Comparison of ENCODE assay signal across 8 cellular contexts in the genomic region with DNA sequence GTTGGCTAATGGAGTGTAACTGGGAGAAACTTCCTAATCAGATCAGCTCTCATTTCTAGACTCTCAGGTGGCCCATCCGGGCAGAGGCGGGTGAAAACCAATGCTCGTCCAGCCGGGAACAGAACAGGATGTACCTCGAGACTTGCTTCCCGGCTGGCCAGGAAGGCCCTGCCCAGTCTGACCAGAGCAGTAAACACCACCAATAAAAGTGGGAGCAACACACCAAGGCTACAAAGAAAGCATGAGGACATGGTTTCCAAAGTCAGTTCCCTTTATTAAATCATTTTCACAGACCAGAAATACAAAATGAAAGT. TPM values are rescaled to one million over a fixed set of nuclear protein-coding genes. Genes with fewer than 3 reads are reported as not detected.
A peak's percentile ranks its signal among the peaks of the same experiment; 100 is the strongest.
DNase-seq lines count a peak whose midpoint lies in the region; ATAC-seq, FAIRE-seq and TF ChIP-seq lines count a peak whose summit lies in the region.

No MANE protein-coding gene starts in this region.

- 15% methylated on average over 6 of the region's 6 CpGs for WGBS in right cardiac atrium
- 2 to 13% (median 8%) methylated on average over 6 of the region's 6 CpGs for WGBS in small intestine, 3 donors

- no peak for DNase-seq in GM23338 (ENCODE audit: low spot score)
- DNase-seq in activated T-helper 2 cell treated with anti-CD3 and anti-CD28 coated beads, Interferon-gamma antibody, Interleukin-2, Interleukin-4, amounts not matched to agents 10 μg/mL and 5 μg/mL and 100 μg/mL, durations not matched to agents 14 hours and 24 hours and 36 hours (ENCODE audit: low spot score): no peak
- peak in 2 of 3 donors; percentile 59 to 85 for DNase-seq in right cardiac atrium
- DNase-seq in small intestine: peak; percentile 83

- FAIRE-seq in small intestine (lab: Jason Lieb, UNC): no peak

- peaks cover 75% of the 10 kb centered on the region for H3K36me3 Mint-ChIP-seq in GM23338 (ENCODE audit: low read depth)
- H3K36me3 Mint-ChIP-seq in activated T-helper 2 cell treated with anti-CD3 and anti-CD28 coated beads, Interferon-gamma antibody, Interleukin-2, Interleukin-4, amounts not matched to agents 10 μg/mL and 5 μg/mL and 100 μg/mL, durations not matched to agents 14 hours and 24 hours and 36 hours (ENCODE audit: low read depth): peaks cover 55% of the 10 kb centered on the region

- H4K20me1 ChIP-seq in GM23338 (replicated peaks; ENCODE audit: insufficient read depth): peaks cover 15% of the 10 kb centered on the region

- H3K27ac Mint-ChIP-seq in GM23338: peak overlapping the region; percentile 100
- H3K27ac Mint-ChIP-seq in activated T-helper 2 cell treated with anti-CD3 and anti-CD28 coated beads, Interferon-gamma antibody, Interleukin-2, Interleukin-4, amounts not matched to agents 10 μg/mL and 5 μg/mL and 100 μg/mL, durations not matched to agents 14 hours and 24 hours and 36 hours: peak overlapping the region; percentile 92

- H3K4me1 Mint-ChIP-seq in GM23338: peaks cover 51% of the 10 kb centered on the region
- peaks cover 56% of the 10 kb centered on the region for H3K4me1 Mint-ChIP-seq in activated T-helper 2 cell treated with anti-CD3 and anti-CD28 coated beads, Interferon-gamma antibody, Interleukin-2, Interleukin-4, amounts not matched to agents 10 μg/mL and 5 μg/mL and 100 μg/mL, durations not matched to agents 14 hours and 24 hours and 36 hours (ENCODE audit: low read depth)

- H2AFZ ChIP-seq in GM23338: 0 out of 2 replicates have a peak overlapping the region, but pooled peaks have one; percentile 15

- TF ChIP-seq CTCF in 22Rv1 (IDR thresholded peaks at IDR 0.05) (no peak), GM23338 (conservative IDR thresholded peaks at IDR 0.05; ENCODE audit: low read depth in 2 of 2) (no peak)

- H3K4me3 ChIP-seq in GM23338 (peak overlapping the region; percentile 94), right cardiac atrium (ENCODE audit: low read length) (peak overlapping the region; percentile 97), small intestine (ENCODE audit: low read depth in 1 of 2, low read length in 2 of 2) (peak overlapping the region; percentile 87)

- intact Hi-C loops in activated T-helper 2 cell treated with anti-CD3 and anti-CD28 coated beads, Interferon-gamma antibody, Interleukin-2, Interleukin-4, amounts not matched to agents 10 μg/mL and 5 μg/mL and 100 μg/mL, durations not matched to agents 14 hours and 24 hours and 36 hours (cut with micrococcal nuclease): loop anchor here (1.0 to 2.0 kb wide), 3 partner anchors 10 to 387 kb away; a partner anchor contains a TSS
- intact Hi-C loops in right cardiac atrium (cut with DNase I): no loop called here

- peak overlapping the region; percentile 98 for H3K27ac ChIP-seq in 22Rv1
- H3K27ac ChIP-seq in GM23338 (ENCODE audit: low read depth): peak overlapping the region; percentile 99
- peak overlapping the region; percentile 97 for H3K27ac ChIP-seq in right cardiac atrium (ENCODE audit: low read length)
- peak overlapping the region; percentile 97 for H3K27ac ChIP-seq in small intestine (ENCODE audit: low read depth in 1 of 2, low read length in 1 of 2)

- H3K9me3 ChIP-seq in right cardiac atrium (ENCODE audit: control insufficient read depth, low read length) (no peaks in the 10 kb centered on the region), small intestine (ENCODE audit: control insufficient read depth, low read depth) (no peaks in the 10 kb centered on the region)

- peaks cover 19% of the 10 kb centered on the region for H3F3A ChIP-seq in GM23338 (replicated peaks; ENCODE audit: low read depth)

- peaks cover 3% of the 10 kb centered on the region; the same call in 1 of the 3 replicates for H3K9me3 Mint-ChIP-seq in GM23338
- no peaks in the 10 kb centered on the region for H3K9me3 Mint-ChIP-seq in activated T-helper 2 cell treated with anti-CD3 and anti-CD28 coated beads, Interferon-gamma antibody, Interleukin-2, Interleukin-4, amounts not matched to agents 10 μg/mL and 5 μg/mL and 100 μg/mL, durations not matched to agents 14 hours and 24 hours and 36 hours

- H3K27me3 ChIP-seq in GM23338 (ENCODE audit: insufficient read depth) (no peaks in the 10 kb centered on the region), right cardiac atrium (ENCODE audit: control insufficient read depth, insufficient read depth) (no peaks in the 10 kb centered on the region), small intestine (ENCODE audit: control insufficient read depth in 2 of 2, insufficient read depth in 2 of 2, low read length in 2 of 2) (no peaks in the 10 kb centered on the region)

- ATAC-seq in GM23338 (no peak), right cardiac atrium (peak; percentile 20 to 49), GM21390 (IDR thresholded peaks at IDR 0.05; ENCODE audit: unreplicated experiment) (no peak), GM21576 (IDR thresholded peaks at IDR 0.05; ENCODE audit: unreplicated experiment) (no peak), GM21528 (IDR thresholded peaks at IDR 0.05; ENCODE audit: low FRiP score, unreplicated experiment) (no peak)

- no peaks in the 10 kb centered on the region for H3K9me2 ChIP-seq in GM23338 (ENCODE audit: insufficient read depth)

- peak overlapping the region; percentile 91 for H3K4me3 Mint-ChIP-seq in GM23338
- H3K4me3 Mint-ChIP-seq in activated T-helper 2 cell treated with anti-CD3 and anti-CD28 coated beads, Interferon-gamma antibody, Interleukin-2, Interleukin-4, amounts not matched to agents 10 μg/mL and 5 μg/mL and 100 μg/mL, durations not matched to agents 14 hours and 24 hours and 36 hours (ENCODE audit: low read depth): peak overlapping the region; percentile 84

- H3K36me3 ChIP-seq in GM23338 (ENCODE audit: insufficient read depth) (peaks cover 33% of the 10 kb centered on the region), small intestine (ENCODE audit: control insufficient read depth in 2 of 2, insufficient read depth in 2 of 2, low read length in 2 of 2) (peaks cover 5 to 10% of the 10 kb centered on the region in 2 donors)

- H3K27me3 Mint-ChIP-seq in GM23338 (ENCODE audit: insufficient read depth, low read depth, poor library complexity): peaks cover 18% of the 10 kb centered on the region
- H3K27me3 Mint-ChIP-seq in activated T-helper 2 cell treated with anti-CD3 and anti-CD28 coated beads, Interferon-gamma antibody, Interleukin-2, Interleukin-4, amounts not matched to agents 10 μg/mL and 5 μg/mL and 100 μg/mL, durations not matched to agents 14 hours and 24 hours and 36 hours (ENCODE audit: low read depth): no peaks in the 10 kb centered on the region

- peaks cover 33% of the 10 kb centered on the region for H3K79me2 ChIP-seq in GM23338 (replicated peaks; ENCODE audit: insufficient read depth)

- H3K4me2 ChIP-seq in GM23338: peak overlapping the region; percentile 83

- H3K4me1 ChIP-seq in GM23338 (ENCODE audit: insufficient read depth): peaks cover 36% of the 10 kb centered on the region
- peaks cover 14% of the 10 kb centered on the region for H3K4me1 ChIP-seq in right cardiac atrium (ENCODE audit: control insufficient read depth, insufficient read depth, low read length)
- H3K4me1 ChIP-seq in small intestine (ENCODE audit: control insufficient read depth in 2 of 2, insufficient read depth in 1 of 2, low read depth in 1 of 2, low read length in 1 of 2): peaks cover 6 to 10% of the 10 kb centered on the region in 2 donors

RNA-seq across cellular contexts. Expression of a gene that starts 0.9 kb away (rescaled TPM):
- 61.0 and 72.2 TPM in 2 replicates for total RNA-seq in GM23338 (2014; rRNA removed; shearing (Covaris generic))
- polyA plus RNA-seq in GM23338 (2016; fragmentation: Nextera tagmentation; extraction: Ambion mirVana) (64.2 and 72.9 TPM in 2 replicates), right cardiac atrium (52.0 TPM), small intestine (100 to 1,000 TPM in 1 of 3 donors, 10 to 100 TPM in 2; 72.1 to 178 (median 98.4) TPM)
- total RNA-seq in activated T-helper 2 cell treated with anti-CD3 and anti-CD28 coated beads, Interferon-gamma antibody, Interleukin-2, Interleukin-4, amounts not matched to agents 10 μg/mL and 5 μg/mL and 100 μg/mL, durations not matched to agents 14 hours and 24 hours and 36 hours: 15.6 and 16.5 TPM in 2 replicates
- total RNA-seq in right cardiac atrium: 10 to 100 TPM; 45.8 to 77.1 (median 55.3) TPM

RNA-seq across cellular contexts. Expression of a gene that starts 10.0 kb away (rescaled TPM):
- total RNA-seq in GM23338 (2014; rRNA removed; shearing (Covaris generic)): 210 and 216 TPM in 2 replicates
- 205 and 225 TPM in 2 replicates for polyA plus RNA-seq in GM23338 (2016; fragmentation: Nextera tagmentation; extraction: Ambion mirVana)
- 214 and 218 TPM in 2 replicates for total RNA-seq in activated T-helper 2 cell treated with anti-CD3 and anti-CD28 coated beads, Interferon-gamma antibody, Interleukin-2, Interleukin-4, amounts not matched to agents 10 μg/mL and 5 μg/mL and 100 μg/mL, durations not matched to agents 14 hours and 24 hours and 36 hours
- total RNA-seq in right cardiac atrium: 10 to 100 TPM; 43.1 to 46.6 (median 43.4) TPM
- 35.0 TPM for polyA plus RNA-seq in right cardiac atrium
- polyA plus RNA-seq in small intestine: 10 to 100 TPM; 32.4 to 92.0 (median 35.4) TPM

RNA-seq across cellular contexts. Expression of a gene that starts 12.5 kb away (rescaled TPM):
- total RNA-seq in GM23338 (2014; rRNA removed; shearing (Covaris generic)): 0.35 TPM in 1 of 2 replicates, not detected in the other
- polyA plus RNA-seq in GM23338 (2016; fragmentation: Nextera tagmentation; extraction: Ambion mirVana): 0.15 and 0.23 TPM in 2 replicates
- not detected in 2 replicates for total RNA-seq in activated T-helper 2 cell treated with anti-CD3 and anti-CD28 coated beads, Interferon-gamma antibody, Interleukin-2, Interleukin-4, amounts not matched to agents 10 μg/mL and 5 μg/mL and 100 μg/mL, durations not matched to agents 14 hours and 24 hours and 36 hours
- total RNA-seq in right cardiac atrium: not detected
- polyA plus RNA-seq in right cardiac atrium: 0.20 TPM
- under 1 TPM in 1 of 3 donors, not detected in 2; 0.46 TPM for polyA plus RNA-seq in small intestine

RNA-seq across cellular contexts. Expression of a gene that starts 55.3 kb away (rescaled TPM):
- total RNA-seq in GM23338 (2014; rRNA removed; shearing (Covaris generic)): not detected in 2 replicates
- polyA plus RNA-seq in GM23338 (2016; fragmentation: Nextera tagmentation; extraction: Ambion mirVana) (not detected in 2 replicates), right cardiac atrium (not detected), small intestine (not detected)
- total RNA-seq in activated T-helper 2 cell treated with anti-CD3 and anti-CD28 coated beads, Interferon-gamma antibody, Interleukin-2, Interleukin-4, amounts not matched to agents 10 μg/mL and 5 μg/mL and 100 μg/mL, durations not matched to agents 14 hours and 24 hours and 36 hours: not detected in 2 replicates
- total RNA-seq in right cardiac atrium: not detected

Comparison
In these comparisons a context has a peak if more than half of its experiments do, and no peak if none do; other contexts are left out.
1. ATAC-seq: peak in right cardiac atrium (2 of 2); none in GM23338 (single experiment), GM21390 (single experiment), GM21576 (single experiment) and GM21528 (single experiment).
2. DNase-seq: peak in right cardiac atrium (2 of 3) and small intestine (single experiment); none in GM23338 (single experiment) and activated T-helper 2 cell treated with anti-CD3 and anti-CD28 coated beads, Interferon-gamma antibody, Interleukin-2, Interleukin-4, amounts not matched to agents 10 μg/mL and 5 μg/mL and 100 μg/mL, durations not matched to agents 14 hours and 24 hours and 36 hours (single experiment).
3. Peak in every context shown above with its lines, with median percentiles within 50 percentile points of each other: H3K27ac ChIP-seq and H3K4me3 ChIP-seq.